ENCODE assay signal across 8 cellular contexts in genomic region chr12:46268617-46269428, GRCh38. TPM values are rescaled to one million over a fixed set of nuclear protein-coding genes. Genes with fewer than 3 reads are reported as not detected.
DNase-seq lines count a peak whose midpoint lies in the region; ATAC-seq and TF ChIP-seq lines count a peak whose summit lies in the region.

SLC38A1 (minus strand) TSS chr12:46269043; CDS start chr12:46239800, 29,243 bp downstream.

- no peaks in the 10 kb centered on the region for H3K27me3 ChIP-seq in thymus (ENCODE audit: control insufficient read depth, insufficient read depth)

- DNase-seq in Daoy (ENCODE audit: low read depth) (peak; percentile 88), RWPE1 (ENCODE audit: low spot score) (peak; percentile 84), activated gamma-delta T cell (lab: John Stamatoyannopoulos, UW) (peak; percentile 84), globus pallidus (ENCODE audit: low spot score) (peak; percentile 73), omental fat pad (ENCODE audit: low spot score) (peak; percentile 49)

- peak; percentile 70 for ATAC-seq in GM21737 (IDR thresholded peaks at IDR 0.05; ENCODE audit: unreplicated experiment)
- peak; percentile 80 for ATAC-seq in omental fat pad (ENCODE audit: low FRiP score)

- WGBS in thymus = under 1% methylated on average over 72 of the region's 72 CpGs

- H3K4me3 ChIP-seq in thymus (ENCODE audit: low read length) = peak within 1 kb of the TSS; percentile 78

- peaks cover 23% of the 10 kb centered on the region for H3K4me1 ChIP-seq in thymus (ENCODE audit: control insufficient read depth, insufficient read depth, low read length)

- CTCF ChIA-PET in RWPE1 (lab: Yijun Ruan, JAX) = interaction anchor here (0.6 to 1.6 kb wide), 3 partner anchors 86 to 144 kb away, joined by 4 to 6 read pairs (median 5); no protein-coding TSS in a partner anchor

- H3K27ac ChIP-seq in KOPT-K1 (ENCODE audit: low read depth, low read length, poor library complexity, severe bottlenecking) (peak within 1 kb of the TSS; percentile 98), RWPE1 (peak within 1 kb of the TSS; percentile 96), thymus (ENCODE audit: low read depth) (peak within 1 kb of the TSS; percentile 100)

- no peaks in the 10 kb centered on the region for H3K9me3 ChIP-seq in KOPT-K1 (ENCODE audit: insufficient read depth, low read length, poor library complexity, severe bottlenecking)
- H3K9me3 ChIP-seq in thymus (ENCODE audit: control insufficient read depth) = no peaks in the 10 kb centered on the region

- TF ChIP-seq CTCF in RWPE1 (conservative IDR thresholded peaks at IDR 0.05; ENCODE audit: low read depth) = no peak
- TF ChIP-seq CTCF in omental fat pad (IDR thresholded peaks at IDR 0.05) = no peak

- POLR2A ChIA-PET in RWPE1 (lab: Yijun Ruan, JAX; ENCODE audit: low non-redundant PET) = interaction anchor here (0.7 to 2.1 kb wide), 2 partner anchors 88 to 115 kb away, joined by 4 to 7 read pairs; no protein-coding TSS in a partner anchor

- H3K36me3 ChIP-seq in KOPT-K1 (ENCODE audit: insufficient read depth, low read length) = peaks cover 6% of the 10 kb centered on the region
- peaks cover 2% of the 10 kb centered on the region for H3K36me3 ChIP-seq in thymus (ENCODE audit: control insufficient read depth, insufficient read depth)

RNA-seq across cellular contexts. Expression of gene SLC38A1, which starts in this region (rescaled TPM):
- total RNA-seq in Daoy (2014; rRNA removed; shearing (Covaris generic)) = 65.2 and 75.1 TPM in 2 replicates
- total RNA-seq in omental fat pad = 10 to 100 TPM; 14.8 to 48.5 (median 28.4) TPM
- polyA plus RNA-seq in thymus = 54.4 TPM

Comparison
In these comparisons a context has a peak if more than half of its experiments do, and no peak if none do; other contexts are left out.
1. Peak in every context shown above with its lines: DNase-seq, ATAC-seq, H3K4me3 ChIP-seq and H3K27ac ChIP-seq.